In genomic region chr5:172623313-172623980, GRCh38 we compare ENCODE assay signal across 16 cellular contexts. TPM values are rescaled to one million over a fixed set of nuclear protein-coding genes. Genes with fewer than 3 reads are reported as not detected.
DNase-seq lines count a peak whose midpoint lies in the region; ATAC-seq and TF ChIP-seq lines count a peak whose summit lies in the region.
"Had no signal": no experiment of that assay in that cellular context is flagged by ENCODE, and none has a peak within 500 bp of the region (broad histone marks: within the 10 kb centered on the region; RNA-seq: fewer than 3 reads in every experiment).

No MANE protein-coding gene starts in this region.

- H3K4me1 ChIP-seq in HEK293 (ENCODE audit: control insufficient read depth, insufficient read depth, low read length) (no peaks in the 10 kb centered on the region), mesendoderm (ENCODE audit: control insufficient read depth, low read depth, low read length) (no peaks in the 10 kb centered on the region)

- no peak overlapping the region for H3K18ac ChIP-seq in mesendoderm (ENCODE audit: low read length)

- H4K8ac ChIP-seq in mesendoderm (ENCODE audit: low read depth, low read length): no peak overlapping the region

- H3K9ac ChIP-seq in mesendoderm (ENCODE audit: low read length): no peak overlapping the region
- H3K9ac ChIP-seq: BLaER1 treated with 17β-estradiol and CSF1 and Interleukin-3, amounts not matched to agents 10 nM and 100 nM had no signal

- WGBS in mesendoderm (ENCODE audit: extremely low coverage, insufficient coverage, low lambda C conversion rate): no CpG with 5 or more reads among the region's 9 CpGs

- no peak overlapping the region for H4K5ac ChIP-seq in mesendoderm (ENCODE audit: low read length)

- H3K36me3 ChIP-seq in HEK293 (ENCODE audit: control insufficient read depth in 2 of 2, insufficient read depth in 1 of 2, low read length in 2 of 2) (no peaks in the 10 kb centered on the region), mesendoderm (ENCODE audit: control insufficient read depth, insufficient read depth, low read length) (no peaks in the 10 kb centered on the region)
- H3K36me3 ChIP-seq: BLaER1 treated with 17β-estradiol and CSF1 and Interleukin-3, amounts not matched to agents 10 nM and 100 nM had no signal

- H2BK15ac ChIP-seq in mesendoderm (replicated peaks; ENCODE audit: low read depth): no peak overlapping the region

- H3K4me1 Mint-ChIP-seq in WTC11: peaks cover 55% of the 10 kb centered on the region

- POLR2A ChIA-PET in HEK293 (lab: Yijun Ruan, JAX) (interaction anchor here (1.0 kb wide), 1 partner anchor 16 kb away, joined by 4 read pairs; no protein-coding TSS in a partner anchor), WTC11 (lab: Charles Lee) (interaction anchor here (0.6 kb wide), 1 partner anchor 54 kb away, joined by 3 read pairs; no protein-coding TSS in a partner anchor)

- H3K27me3 ChIP-seq in mesendoderm (ENCODE audit: insufficient read depth, low read length, poor library complexity): no peaks in the 10 kb centered on the region
- H3K27me3 ChIP-seq: BLaER1 treated with 17β-estradiol and CSF1 and Interleukin-3, amounts not matched to agents 10 nM and 100 nM had no signal

- no peak overlapping the region for H3K4me3 Mint-ChIP-seq in WTC11
- H3K4me3 Mint-ChIP-seq: CD4-positive, alpha-beta T cell had no signal

- H3K4me3 ChIP-seq in HEK293 (ENCODE audit: low read depth, low read length) (no peak overlapping the region), mesendoderm (ENCODE audit: low read length) (no peak overlapping the region)
- H3K4me3 ChIP-seq: BLaER1 treated with 17β-estradiol and CSF1 and Interleukin-3, amounts not matched to agents 10 nM and 100 nM had no signal

- H3K27me3 Mint-ChIP-seq in WTC11 (ENCODE audit: low read depth): peaks cover 4% of the 10 kb centered on the region
- H3K27me3 Mint-ChIP-seq: CD4-positive, alpha-beta T cell had no signal

- CTCF ChIA-PET in HEK293 (lab: Yijun Ruan, JAX) (interaction anchor here (1.3 kb wide), 1 partner anchor 22 kb away, joined by 3 read pairs; no protein-coding TSS in a partner anchor), WTC11 (lab: Charles Lee) (no interaction called here)

- intact Hi-C loops in posterior vena cava (cut with DNase I): no loop called here

- no peak overlapping the region for H2AK5ac ChIP-seq in mesendoderm (ENCODE audit: low read length)

- no peak overlapping the region for H3K27ac Mint-ChIP-seq in WTC11
- H3K27ac Mint-ChIP-seq: CD4-positive, alpha-beta T cell had no signal

- H3K9me3 Mint-ChIP-seq in WTC11: 0 out of 2 replicates have a peak, but pooled peaks cover 3% of the 10 kb centered on the region
- H3K9me3 Mint-ChIP-seq: CD4-positive, alpha-beta T cell had no signal

- ATAC-seq in WTC11: no peak
- ATAC-seq in HG02798 (IDR thresholded peaks at IDR 0.05; ENCODE audit: poor library complexity, unreplicated experiment): no peak
- ATAC-seq in GM18519 (IDR thresholded peaks at IDR 0.05; ENCODE audit: low FRiP score, unreplicated experiment): no peak

- TF ChIP-seq CTCF in HEK293 (tag by site-specific recombination; IDR thresholded peaks at IDR 0.05): no peak
- no peak for TF ChIP-seq CTCF in WTC11 (IDR thresholded peaks at IDR 0.05)

- no peak overlapping the region for H2BK120ac ChIP-seq in mesendoderm (ENCODE audit: low read depth, low read length)

- no peaks in the 10 kb centered on the region for H3K9me3 ChIP-seq in HEK293 (ENCODE audit: control insufficient read depth, insufficient read depth, low read depth, low read length)
- H3K9me3 ChIP-seq: BLaER1 treated with 17β-estradiol and CSF1 and Interleukin-3, amounts not matched to agents 10 nM and 100 nM had no signal

- H3K27ac ChIP-seq in HEK293 (ENCODE audit: extremely low read depth, low read depth, low read length) (no peak overlapping the region), mesendoderm (ENCODE audit: low read depth, low read length) (no peak overlapping the region)
- H3K27ac ChIP-seq: BLaER1 treated with 17β-estradiol and CSF1 and Interleukin-3, amounts not matched to agents 10 nM and 100 nM had no signal

- H3K79me1 ChIP-seq in mesendoderm (ENCODE audit: low read length): no peaks in the 10 kb centered on the region

- H3K4ac ChIP-seq in mesendoderm (ENCODE audit: low read depth, low read length): no peak overlapping the region

- no peak overlapping the region for H3K56ac ChIP-seq in mesendoderm (ENCODE audit: low read length)

- H3K23ac ChIP-seq in mesendoderm (ENCODE audit: low read length): peak overlapping the region; percentile 6

- H3K79me2 ChIP-seq in mesendoderm (ENCODE audit: control insufficient read depth, insufficient read depth, low read length): no peaks in the 10 kb centered on the region

- H2BK5ac ChIP-seq in mesendoderm (ENCODE audit: low read length): no peak overlapping the region

- no peaks in the 10 kb centered on the region for H3K36me3 Mint-ChIP-seq in WTC11

- no peak overlapping the region for H3K4me2 ChIP-seq in mesendoderm (ENCODE audit: low read length)
- H3K4me2 ChIP-seq: BLaER1 treated with 17β-estradiol and CSF1 and Interleukin-3, amounts not matched to agents 10 nM and 100 nM had no signal

- DNase-seq in WTC11 (ENCODE audit: low spot score) (no peak), mesendoderm (peak; percentile 17), posterior vena cava (ENCODE audit: low spot score) (peak; percentile 58), NCI-H2227 treated with DMSO at 0.1 percent for 48 hours (lab: John Stamatoyannopoulos, UW) (no peak), COLO668 (lab: John Stamatoyannopoulos, UW; ENCODE audit: unreplicated experiment) (no peak)
- DNase-seq: ACHN; CD4-positive, alpha-beta T cell; COR-L47; DMS153; GF-D8; HCEC 1CT; IMR-90 had no signal

TF ChIP-seq in HEK293, 187 proteins besides CTCF, POLR2A, EP300 and RAD21:
- TF ChIP-seq ZNF623 (tag by site-specific recombination; IDR thresholded peaks at IDR 0.05) (peak; percentile 96), ZNF449 (tag by site-specific recombination; IDR thresholded peaks at IDR 0.05) (no peak)

TF ChIP-seq in WTC11, 78 proteins besides CTCF, POLR2A, EP300 and RAD21:
- TF ChIP-seq GTF2I (CRISPR knock-in tag; conservative IDR thresholded peaks at IDR 0.05): peak; percentile 39; the same call in 1 of the 2 replicates
- no peak for TF ChIP-seq MYBL2 (CRISPR knock-in tag; IDR thresholded peaks at IDR 0.05)
- TF ChIP-seq CREM (CRISPR knock-in tag; IDR thresholded peaks at IDR 0.05): no peak
- TF ChIP-seq EMX1 (CRISPR knock-in tag; IDR thresholded peaks at IDR 0.05): no peak
- TF ChIP-seq TCF7 (CRISPR knock-in tag; IDR thresholded peaks at IDR 0.05; ENCODE audit: low read depth): no peak
- TF ChIP-seq ZNF396 (CRISPR knock-in tag; IDR thresholded peaks at IDR 0.05; ENCODE audit: borderline replicate concordance): no peak
- TF ChIP-seq MLX (CRISPR knock-in tag; IDR thresholded peaks at IDR 0.05): no peak
TF ChIP-seq in WTC11: peak in this region for 1.

RNA-seq across cellular contexts. Expression of gene NEURL1B, which starts 17.6 kb away (rescaled TPM):
- 6.1 to 9.8 TPM (median 6.6 TPM) in 3 replicates for total RNA-seq in WTC11 (2021)
- 4.4 TPM for polyA plus RNA-seq in mesendoderm (2013, experiment 1 of 2)
- polyA plus RNA-seq in mesendoderm (2013, experiment 2 of 2): 4.5 TPM
- total RNA-seq in posterior vena cava: 10 to 100 TPM; 32.9 to 38.6 TPM

Comparison
In these comparisons a context has a peak if more than half of its experiments do, and no peak if none do; other contexts are left out.
1. DNase-seq: peak in mesendoderm (single experiment) and posterior vena cava (single experiment); none in WTC11 (single experiment), NCI-H2227 treated with DMSO at 0.1 percent for 48 hours (single experiment) and COLO668 (single experiment).